In genomic region chr10:131431978-131432690, GRCh38 we compare ENCODE assay signal across 14 cellular contexts.
DNase-seq lines count a peak whose midpoint lies in the region; ATAC-seq and TF ChIP-seq lines count a peak whose summit lies in the region.
"Had no signal": no experiment of that assay in that cellular context is flagged by ENCODE, and none has a peak within 500 bp of the region (broad histone marks: within the 10 kb centered on the region; RNA-seq: fewer than 3 reads in every experiment).

No MANE protein-coding gene starts in this region.

- H3K9me3 ChIP-seq in Panc1 (ENCODE audit: control insufficient read depth, insufficient read depth, low read depth, low read length) (no peaks in the 10 kb centered on the region), neural progenitor cell (ENCODE audit: low read depth) (no peaks in the 10 kb centered on the region)
- H3K9me3 ChIP-seq: BE2C had no signal

- intact Hi-C loops in Panc1 (cut with micrococcal nuclease; ENCODE audit: unreplicated experiment), result no loop called here

- peak; percentile 63; the same call in 1 of the 2 replicates for ATAC-seq in Panc1
- ATAC-seq in stimulated activated effector memory CD8-positive, alpha-beta T cell treated with anti-CD3 and anti-CD28 coated beads, Interleukin-12 subunit alpha, Interleukin-12 subunit beta, amount 100 ng/mL, for 72 hours, result peak; percentile 14
- no peak for ATAC-seq in omental fat pad (ENCODE audit: low FRiP score)
- ATAC-seq in GM19467 (IDR thresholded peaks at IDR 0.05; ENCODE audit: unreplicated experiment), result no peak
- ATAC-seq: GM12878, GM23338 had no signal

- H3K27ac ChIP-seq in Panc1 (ENCODE audit: low read length), result no peak overlapping the region
- no peak overlapping the region for H3K27ac ChIP-seq in neural progenitor cell
- H3K27ac ChIP-seq: C4-2B had no signal

- TF ChIP-seq CTCF in Panc1 (IDR thresholded peaks at IDR 0.05) (no peak), neural progenitor cell (IDR thresholded peaks at IDR 0.05) (no peak), omental fat pad (IDR thresholded peaks at IDR 0.05) (no peak)

- peak overlapping the region; percentile 67 for H3K27ac Mint-ChIP-seq in neural progenitor cell
- no peak overlapping the region for H3K27ac Mint-ChIP-seq in stimulated activated effector memory CD8-positive, alpha-beta T cell treated with anti-CD3 and anti-CD28 coated beads, Interleukin-12 subunit alpha, Interleukin-12 subunit beta, amount 100 ng/mL, for 72 hours
- H3K27ac Mint-ChIP-seq: CD4-positive, alpha-beta memory T cell; GM23338; H9 had no signal

- no peak overlapping the region for H3K4me2 ChIP-seq in neural progenitor cell
- H3K4me2 ChIP-seq: GM23338 had no signal

- no TSS peak for BruUV-seq in Panc1 (replicated peaks; lab: Mats Ljungman, UMichigan)

- H3K4me3 Mint-ChIP-seq in neural progenitor cell, result no peak overlapping the region
- no peak overlapping the region for H3K4me3 Mint-ChIP-seq in stimulated activated effector memory CD8-positive, alpha-beta T cell treated with anti-CD3 and anti-CD28 coated beads, Interleukin-12 subunit alpha, Interleukin-12 subunit beta, amount 100 ng/mL, for 72 hours
- H3K4me3 Mint-ChIP-seq: CD4-positive, alpha-beta memory T cell; GM23338; H9 had no signal

- H2AFZ ChIP-seq in neural progenitor cell (replicated peaks), result no peak overlapping the region
- H2AFZ ChIP-seq: GM23338 had no signal

- no peaks in the 10 kb centered on the region for H3K9me3 Mint-ChIP-seq in neural progenitor cell
- no peaks in the 10 kb centered on the region for H3K9me3 Mint-ChIP-seq in stimulated activated effector memory CD8-positive, alpha-beta T cell treated with anti-CD3 and anti-CD28 coated beads, Interleukin-12 subunit alpha, Interleukin-12 subunit beta, amount 100 ng/mL, for 72 hours
- H3K9me3 Mint-ChIP-seq: H9 had no signal

- no peak overlapping the region for H3K9ac ChIP-seq in neural progenitor cell

- DNase-seq in DMS153 (lab: John Stamatoyannopoulos, UW) (peak; percentile 24), Panc1 (ENCODE audit: low read depth, low spot score) (no peak), neural progenitor cell (ENCODE audit: low spot score) (no peak), AG08395 (ENCODE audit: low spot score) (no peak), omental fat pad (ENCODE audit: low spot score) (no peak)
- DNase-seq in stimulated activated effector memory CD8-positive, alpha-beta T cell treated with anti-CD3 and anti-CD28 coated beads, Interleukin-12 subunit alpha, Interleukin-12 subunit beta, amount 100 ng/mL, for 72 hours (ENCODE audit: low spot score in 2 of 2), result no peak
- DNase-seq: BE2C; CD4-positive, alpha-beta memory T cell; H9; IMR-90 had no signal

- no peaks in the 10 kb centered on the region for H3K4me1 ChIP-seq in Panc1 (ENCODE audit: control insufficient read depth, insufficient read depth, low read length)
- no peaks in the 10 kb centered on the region for H3K4me1 ChIP-seq in neural progenitor cell
- H3K4me1 ChIP-seq: BE2C had no signal

- POLR2A ChIA-PET in Panc1 (lab: Charles Lee), result no interaction called here

- no peaks in the 10 kb centered on the region for H3K79me2 ChIP-seq in neural progenitor cell (ENCODE audit: low read depth)

- H3K4me1 Mint-ChIP-seq in neural progenitor cell, result peaks cover 9% of the 10 kb centered on the region
- no peaks in the 10 kb centered on the region for H3K4me1 Mint-ChIP-seq in stimulated activated effector memory CD8-positive, alpha-beta T cell treated with anti-CD3 and anti-CD28 coated beads, Interleukin-12 subunit alpha, Interleukin-12 subunit beta, amount 100 ng/mL, for 72 hours
- H3K4me1 Mint-ChIP-seq: CD4-positive, alpha-beta memory T cell; GM23338 had no signal

- peaks cover 36% of the 10 kb centered on the region for H3K27me3 ChIP-seq in Panc1 (ENCODE audit: control insufficient read depth, insufficient read depth, low read length)
- no peaks in the 10 kb centered on the region for H3K27me3 ChIP-seq in neural progenitor cell
- H3K27me3 ChIP-seq: BE2C had no signal

- CTCF ChIA-PET in Panc1 (lab: Charles Lee), result no interaction called here

- in situ Hi-C loops in Panc1 (cut with HindIII; ENCODE audit: low pct_unique_long_range_greater_than_20kb, low sequenced_read_pairs), result no loop called here

- peaks cover 4% of the 10 kb centered on the region for H3K27me3 Mint-ChIP-seq in neural progenitor cell (ENCODE audit: insufficient read depth, low read depth)

- no peak overlapping the region for H3K4me3 ChIP-seq in Panc1 (ENCODE audit: low read depth in 2 of 2, low read length in 2 of 2)
- no peak overlapping the region for H3K4me3 ChIP-seq in neural progenitor cell
- H3K4me3 ChIP-seq: GM12878, GM23338 had no signal

- H3K36me3 Mint-ChIP-seq in neural progenitor cell, result no peaks in the 10 kb centered on the region
- H3K36me3 Mint-ChIP-seq in stimulated activated effector memory CD8-positive, alpha-beta T cell treated with anti-CD3 and anti-CD28 coated beads, Interleukin-12 subunit alpha, Interleukin-12 subunit beta, amount 100 ng/mL, for 72 hours, result no peaks in the 10 kb centered on the region
- H3K36me3 Mint-ChIP-seq: CD4-positive, alpha-beta memory T cell had no signal

- no peaks in the 10 kb centered on the region for H3F3A ChIP-seq in neural progenitor cell (ENCODE audit: low read depth)

- H3K36me3 ChIP-seq in Panc1 (ENCODE audit: control insufficient read depth, insufficient read depth, low read length), result no peaks in the 10 kb centered on the region
- no peaks in the 10 kb centered on the region for H3K36me3 ChIP-seq in neural progenitor cell
- H3K36me3 ChIP-seq: BE2C had no signal

- H4K20me1 ChIP-seq in neural progenitor cell (ENCODE audit: low read depth), result no peaks in the 10 kb centered on the region

Comparison
In these comparisons a context has a peak if more than half of its experiments do, and no peak if none do; other contexts are left out.
1. ATAC-seq: peak in Panc1 (single experiment) and stimulated activated effector memory CD8-positive, alpha-beta T cell treated with anti-CD3 and anti-CD28 coated beads, Interleukin-12 subunit alpha, Interleukin-12 subunit beta, amount 100 ng/mL, for 72 hours (single experiment); none in omental fat pad (single experiment) and GM19467 (single experiment).